ENCODE assay signal across 26 cellular contexts in genomic region chr10:104342941-104343411, GRCh38. TPM values are rescaled to one million over a fixed set of nuclear protein-coding genes. Genes with fewer than 3 reads are reported as not detected.
DNase-seq lines count a peak whose midpoint lies in the region; ATAC-seq, FAIRE-seq and TF ChIP-seq lines count a peak whose summit lies in the region.
"Had no signal": no experiment of that assay in that cellular context is flagged by ENCODE, and none has a peak within 500 bp of the region (broad histone marks: within the 10 kb centered on the region; RNA-seq: fewer than 3 reads in every experiment).

No MANE protein-coding gene starts in this region.

- H3K36me3 Mint-ChIP-seq in activated CD8-positive, alpha-beta T cell treated with anti-CD3 and anti-CD28 coated beads for 36 hours (ENCODE audit: low read depth), result no peaks in the 10 kb centered on the region

- peak overlapping the region; percentile 55 for H3K4me2 ChIP-seq in K562 (ENCODE audit: insufficient read depth, low read length)

- H3K9ac ChIP-seq in K562 (ENCODE audit: insufficient read depth in 1 of 2, low read depth in 2 of 2, low read length in 2 of 2), result peak overlapping the region in 1 of 2 experiments; percentile 23; a peak in 1 of 4 replicates

- peaks cover 25% of the 10 kb centered on the region for H3K4me1 Mint-ChIP-seq in activated CD8-positive, alpha-beta T cell treated with anti-CD3 and anti-CD28 coated beads for 36 hours (ENCODE audit: low read depth)

- H3K27ac ChIP-seq in heart left ventricle, result peak overlapping the region in 11 of 12 donors; percentile 11 to 100 (median 62)
- peak overlapping the region; percentile 54; the same call in 2 of the 3 replicates for H3K27ac ChIP-seq in K562 (ENCODE audit: extremely low read depth, low read depth, low read length)
- H3K27ac ChIP-seq in spleen, result peak overlapping the region in 6 of 8 donors; percentile 6 to 70 (median 42)
- H3K27ac ChIP-seq: left lung, neutrophil, upper lobe of right lung, WERI-Rb-1 had no signal

- ATAC-seq in heart left ventricle (no peak), K562 (no peak), HG02970 (IDR thresholded peaks at IDR 0.05; ENCODE audit: low FRiP score, unreplicated experiment) (no peak), GM21723 (IDR thresholded peaks at IDR 0.05; ENCODE audit: unreplicated experiment) (no peak)
- ATAC-seq in activated CD8-positive, alpha-beta T cell treated with anti-CD3 and anti-CD28 coated beads for 36 hours, result no peak
- ATAC-seq: left lung, upper lobe of right lung had no signal

- peaks cover 3% of the 10 kb centered on the region for H3K9me3 Mint-ChIP-seq in activated CD8-positive, alpha-beta T cell treated with anti-CD3 and anti-CD28 coated beads for 36 hours

- POLR2A ChIA-PET in K562 (lab: Yijun Ruan, JAX), result no interaction called here
- POLR2A ChIA-PET in activated CD8-positive, alpha-beta T cell treated with anti-CD3 and anti-CD28 coated beads for 36 hours (lab: Charles Lee), result no interaction called here

- in situ Hi-C loops in K562 (cut with MboI), result loop anchor here (10.0 kb wide), 1 partner anchor 48 kb away; no protein-coding TSS in a partner anchor

- no TSS peak for BruUV-seq in K562 (replicated peaks; lab: Mats Ljungman, UMichigan)

- TF ChIP-seq RAD21 in K562 (CRISPR knock-in tag; conservative IDR thresholded peaks at IDR 0.05 in 1 of 2, IDR thresholded peaks at IDR 0.05 in 1 of 2), result no peak

- H3K9me1 ChIP-seq in K562 (ENCODE audit: control insufficient read depth, insufficient read depth, low read length), result no peaks in the 10 kb centered on the region

- TF ChIP-seq EP300 in K562 (IDR thresholded peaks at IDR 0.05; ENCODE audit: low read length), result no peak

- no peak overlapping the region for H3K4me3 ChIP-seq in heart left ventricle
- H3K4me3 ChIP-seq in K562, result no peak overlapping the region
- H3K4me3 ChIP-seq in spleen, result no peak overlapping the region
- H3K4me3 ChIP-seq: esophagus squamous epithelium, left lung, upper lobe of right lung had no signal

- TF ChIP-seq POLR2A in heart left ventricle (IDR thresholded peaks at IDR 0.05) (no peak), K562 (conservative IDR thresholded peaks at IDR 0.05) (no peak), spleen (IDR thresholded peaks at IDR 0.05) (no peak)

- H3K36me3 ChIP-seq in heart left ventricle (no peaks in the 10 kb centered on the region), K562 (ENCODE audit: control insufficient read depth, insufficient read depth, low read length) (no peaks in the 10 kb centered on the region), spleen (no peaks in the 10 kb centered on the region)
- H3K36me3 ChIP-seq: esophagus squamous epithelium, left lung, neutrophil, upper lobe of right lung, WERI-Rb-1 had no signal

- no peaks in the 10 kb centered on the region for H3K27me3 ChIP-seq in heart left ventricle
- no peaks in the 10 kb centered on the region for H3K27me3 ChIP-seq in K562 (ENCODE audit: control insufficient read depth in 2 of 2, insufficient read depth in 2 of 2, low read length in 2 of 2)
- no peaks in the 10 kb centered on the region for H3K27me3 ChIP-seq in spleen (replicated peaks in 1 of 7)
- H3K27me3 ChIP-seq: esophagus squamous epithelium, left lung, neutrophil, upper lobe of right lung had no signal

- peak overlapping the region; percentile 30 for H2AFZ ChIP-seq in K562 (ENCODE audit: low read depth, low read length)

- H3K79me2 ChIP-seq in K562 (ENCODE audit: control insufficient read depth, insufficient read depth, low read length), result peaks cover 41% of the 10 kb centered on the region

- no peak for DNase-seq in heart left ventricle
- no peak for DNase-seq in cardiac septum (ENCODE audit: low spot score)
- no peak for DNase-seq in K562 (ENCODE audit: extremely low read depth in 1 of 4, low spot score in 3 of 4)
- DNase-seq in left kidney (ENCODE audit: low read depth, low spot score), result peak; percentile 40
- DNase-seq in spleen, result no peak
- no peak for DNase-seq in activated CD8-positive, alpha-beta T cell treated with anti-CD3 and anti-CD28 coated beads for 36 hours
- DNase-seq: activated gamma-delta T cell; C1 segment of cervical spinal cord; effector CD4-positive, alpha-beta T cell; esophagus squamous epithelium; Kasumi-1; left lung; NCI-H1105; NCI-H446 treated with DMSO at 0.1 percent for 48 hours; stimulated activated CD8-positive, alpha-beta memory T cell treated with anti-CD3 and anti-CD28 coated beads, Interleukin-4, amount 100 ng/mL, for 48 hours; upper lobe of right lung; WERI-Rb-1 had no signal

- TF ChIP-seq CTCF in heart left ventricle (IDR thresholded peaks at IDR 0.05), result no peak
- no peak for TF ChIP-seq CTCF in K562 (IDR thresholded peaks at IDR 0.05 in 2 of 3, conservative IDR thresholded peaks at IDR 0.05 in 1 of 3; ENCODE audit: insufficient read depth in 2 of 3, low read depth in 1 of 3, low read length in 3 of 3)
- no peak for TF ChIP-seq CTCF in spleen (IDR thresholded peaks at IDR 0.05 in 8 of 11, conservative IDR thresholded peaks at IDR 0.05 in 3 of 11)
- TF ChIP-seq CTCF in activated CD8-positive, alpha-beta T cell treated with anti-CD3 and anti-CD28 coated beads for 36 hours (IDR thresholded peaks at IDR 0.05), result no peak

- CTCF ChIA-PET in K562 (lab: Yijun Ruan, JAX; ENCODE audit: low intra/inter-chr PET ratio), result no interaction called here
- CTCF ChIA-PET in activated CD8-positive, alpha-beta T cell treated with anti-CD3 and anti-CD28 coated beads for 36 hours (lab: Charles Lee), result interaction anchor here (0.7 to 2.5 kb wide), 6 partner anchors 8 to 68 kb away, joined by 3 to 17 read pairs (median 4); partner anchors contain the start of gene CFAP58

- intact Hi-C loops in heart left ventricle (cut with DNase I), result loop anchor here in 1 of 10 donors (10.0 kb wide), 1 partner anchor 598 kb away; no protein-coding TSS in a partner anchor
- intact Hi-C loops in cardiac septum (cut with DNase I), result loop anchor here (10.0 kb wide), 2 partner anchors 298 to 448 kb away; no protein-coding TSS in a partner anchor
- intact Hi-C loops in K562 (cut with micrococcal nuclease), result no loop called here
- intact Hi-C loops in spleen (cut with DNase I; ENCODE audit: low total_unique reads), result no loop called here
- intact Hi-C loops in activated CD8-positive, alpha-beta T cell treated with anti-CD3 and anti-CD28 coated beads for 36 hours (cut with micrococcal nuclease), result no loop called here

- H3K9me3 ChIP-seq in heart left ventricle (no peaks in the 10 kb centered on the region), K562 (replicated peaks; ENCODE audit: control insufficient read depth, insufficient read depth, low read depth, low read length) (no peaks in the 10 kb centered on the region), spleen (no peaks in the 10 kb centered on the region)
- H3K9me3 ChIP-seq: esophagus squamous epithelium, left lung, neutrophil, upper lobe of right lung had no signal

- H3K27me3 Mint-ChIP-seq in activated CD8-positive, alpha-beta T cell treated with anti-CD3 and anti-CD28 coated beads for 36 hours, result no peaks in the 10 kb centered on the region

- no peak overlapping the region for H3K27ac Mint-ChIP-seq in activated CD8-positive, alpha-beta T cell treated with anti-CD3 and anti-CD28 coated beads for 36 hours
- H3K27ac Mint-ChIP-seq: T-helper 2 cell treated with Interferon-gamma antibody and Interleukin-4, amounts not matched to agents 5 μg/mL and 100 μg/mL, for 36 hours had no signal

- no peaks in the 10 kb centered on the region for H4K20me1 ChIP-seq in K562 (replicated peaks; ENCODE audit: control insufficient read depth, insufficient read depth, low read length)

- FAIRE-seq in K562 (lab: Jason Lieb, UNC), result no peak
- FAIRE-seq: D721Med, G401.6, H1, HTR-8/SVneo, RCC 7860 had no signal

- H3K4me1 ChIP-seq in heart left ventricle, result peaks cover 0 to 37% (median 21%) of the 10 kb centered on the region in 12 donors
- peaks cover 7 to 40% of the 10 kb centered on the region in 2 experiments for H3K4me1 ChIP-seq in K562 (replicated peaks in 1 of 2; ENCODE audit: control insufficient read depth in 2 of 2, insufficient read depth in 2 of 2, low read length in 2 of 2)
- H3K4me1 ChIP-seq in spleen, result peaks cover 4 to 42% (median 27%) of the 10 kb centered on the region in 6 donors

- WGBS in heart left ventricle, 4 donors, result 11 to 19% (median 16%) methylated on average over 3 of the region's 3 CpGs
- WGBS in K562 (ENCODE audit: insufficient coverage, low coverage, missing lambda C conversion rate), result 3% methylated on average over 3 of the region's 3 CpGs
- 51 to 71% (median 59%) methylated on average over 3 of the region's 3 CpGs for whole genome bisulfite sequencing in spleen, 5 donors

- no peak overlapping the region for H3K4me3 Mint-ChIP-seq in activated CD8-positive, alpha-beta T cell treated with anti-CD3 and anti-CD28 coated beads for 36 hours
- H3K4me3 Mint-ChIP-seq: T-helper 2 cell treated with Interferon-gamma antibody and Interleukin-4, amounts not matched to agents 5 μg/mL and 100 μg/mL, for 36 hours had no signal

RNA-seq across cellular contexts. Expression of gene ITPRIP, which starts 4.7 kb away (rescaled TPM):
- 10 to 100 TPM; 18.4 to 90.2 (median 27.7) TPM for total RNA-seq in heart left ventricle
- polyA plus RNA-seq in heart left ventricle, result 10 to 100 TPM; 19.3 to 70.0 TPM
- total RNA-seq in cardiac septum, result 25.4 TPM
- 30.8 and 81.8 TPM in 2 replicates for total RNA-seq in K562 (2011; cell fraction: chromatin; rRNA removed; ENCODE audit: low replicate concordance)
- 74.2 and 84.7 TPM in 2 replicates for total RNA-seq in K562 (2011; cell fraction: nucleolus; rRNA removed)
- 65.3 and 65.6 TPM in 2 replicates for total RNA-seq in K562 (2011; cell fraction: nucleoplasm; rRNA removed)
- total RNA-seq in K562 (2014; rRNA removed), result 11.1 and 14.2 TPM in 2 replicates
- total RNA-seq in K562 (2014; rRNA removed; fragmentation: Illumina TruSeq; extraction: Trizol), result 5.1 and 5.5 TPM in 2 replicates
- total RNA-seq in K562 (2015; rRNA removed; fragmentation: Illumina TruSeq; extraction: Trizol), result 5.2 and 5.4 TPM in 2 replicates
- total RNA-seq in K562 (2021), result 27.0 and 28.5 TPM in 2 replicates
- polyA plus RNA-seq in K562 (2011; rRNA removed), result 10.9 and 13.3 TPM in 2 replicates
- polyA plus RNA-seq in K562 (2011; cell fraction: cytosol; rRNA removed), result 14.2 and 21.9 TPM in 2 replicates
- polyA plus RNA-seq in K562 (2011; cell fraction: nucleus; rRNA removed), result 11.7 and 18.8 TPM in 2 replicates
- polyA plus RNA-seq in K562 (2012), result 14.6 and 21.0 TPM in 2 replicates
- 17.8 and 18.5 TPM in 2 replicates for polyA plus RNA-seq in K562 (2014; fragmentation: Illumina TruSeq; extraction: Trizol)
- polyA plus RNA-seq in K562 (2014; fragmentation: Nextera tagmentation; extraction: Ambion mirVana), result 1 to 10 TPM; 4.4 to 4.9 TPM
- polyA plus RNA-seq in K562 (2014; rRNA removed), result 12.9 and 15.3 TPM in 2 replicates
- 16.3 and 19.5 TPM in 2 replicates for polyA minus RNA-seq in K562 (2011; rRNA and poly(A)+ RNA removed)
- polyA minus RNA-seq in K562 (2011; cell fraction: cytosol; rRNA and poly(A)+ RNA removed), result 18.0 and 19.1 TPM in 2 replicates
- polyA minus RNA-seq in K562 (2011; cell fraction: nucleus; rRNA and poly(A)+ RNA removed), result 20.5 and 25.3 TPM in 2 replicates
- total RNA-seq in spleen, result 10 to 100 TPM; 21.6 to 37.8 (median 32.3) TPM
- 1 to 10 TPM; 7.2 to 9.5 (median 8.5) TPM for polyA plus RNA-seq in spleen
- 10 to 100 TPM; 18.3 to 18.9 TPM for total RNA-seq in activated CD8-positive, alpha-beta T cell treated with anti-CD3 and anti-CD28 coated beads for 36 hours

RNA-seq across cellular contexts. Expression of gene CFAP58, which starts 10.7 kb away (rescaled TPM):
- total RNA-seq in heart left ventricle (1 to 10 TPM; 1.2 to 4.9 (median 3.2) TPM), cardiac septum (2.7 TPM), K562 (2014; rRNA removed) (0.45 and 2.0 TPM in 2 replicates), K562 (2014; rRNA removed; fragmentation: Illumina TruSeq; extraction: Trizol) (0.98 and 1.2 TPM in 2 replicates), K562 (2015; rRNA removed; fragmentation: Illumina TruSeq; extraction: Trizol) (0.54 and 0.68 TPM in 2 replicates), K562 (2021) (0.60 and 0.69 TPM in 2 replicates), spleen (1 to 10 TPM in 1 of 7 donors, under 1 TPM in 5, not detected in 1; 0.37 to 1.4 (median 0.46) TPM)
- polyA plus RNA-seq in heart left ventricle (1 to 10 TPM in 1 of 2 donors, under 1 TPM in 1; 0.62 to 2.2 TPM), K562 (2011; rRNA removed) (0.62 and 1.2 TPM in 2 replicates), K562 (2014; fragmentation: Illumina TruSeq; extraction: Trizol) (0.71 and 0.72 TPM in 2 replicates), K562 (2014; fragmentation: Nextera tagmentation; extraction: Ambion mirVana) (under 1 TPM; 0.08 to 0.52 TPM), K562 (2014; rRNA removed) (0.42 and 1.0 TPM in 2 replicates), spleen (under 1 TPM; 0.10 to 0.36 (median 0.15) TPM)
- 0.30 and 3.4 TPM in 2 replicates for total RNA-seq in K562 (2011; cell fraction: chromatin; rRNA removed; ENCODE audit: low replicate concordance)
- 0.33 and 0.92 TPM in 2 replicates for total RNA-seq in K562 (2011; cell fraction: nucleolus; rRNA removed)
- total RNA-seq in K562 (2011; cell fraction: nucleoplasm; rRNA removed), result 1.1 and 1.2 TPM in 2 replicates
- polyA plus RNA-seq in K562 (2011; cell fraction: cytosol; rRNA removed), result 0.06 and 0.22 TPM in 2 replicates
- 1.4 and 1.5 TPM in 2 replicates for polyA plus RNA-seq in K562 (2011; cell fraction: nucleus; rRNA removed)
- 0.51 and 1.7 TPM in 2 replicates for polyA plus RNA-seq in K562 (2012)
- polyA minus RNA-seq in K562 (2011; rRNA and poly(A)+ RNA removed), result 0.88 and 1.3 TPM in 2 replicates
- 0.48 and 0.91 TPM in 2 replicates for polyA minus RNA-seq in K562 (2011; cell fraction: cytosol; rRNA and poly(A)+ RNA removed)
- 0.40 and 1.3 TPM in 2 replicates for polyA minus RNA-seq in K562 (2011; cell fraction: nucleus; rRNA and poly(A)+ RNA removed)
- total RNA-seq in activated CD8-positive, alpha-beta T cell treated with anti-CD3 and anti-CD28 coated beads for 36 hours, result under 1 TPM; 0.27 to 0.38 TPM
